8 cellular contexts compared by ENCODE assay signal in genomic region chr18:12308386-12309100, GRCh38. TPM values are rescaled to one million over a fixed set of nuclear protein-coding genes. Genes with fewer than 3 reads are reported as not detected.
DNase-seq lines count a peak whose midpoint lies in the region; ATAC-seq and TF ChIP-seq lines count a peak whose summit lies in the region.

No MANE protein-coding gene starts in this region.

- peak; percentile 52 for ATAC-seq in HG02763 (IDR thresholded peaks at IDR 0.05; ENCODE audit: unreplicated experiment)
- ATAC-seq in left ventricle myocardium superior, result peak; percentile 82

- H3K27ac ChIP-seq in adipose tissue (ENCODE audit: low read depth, low read length) (peak overlapping the region; percentile 97), prostate gland (peak overlapping the region; percentile 82 to 83)

- peak overlapping the region; percentile 40 to 66 for H3K4me3 ChIP-seq in prostate gland

- TF ChIP-seq CTCF in prostate gland (IDR thresholded peaks at IDR 0.05), result no peak

- peak; percentile 23 to 45 for DNase-seq in stimulated activated CD4-positive, alpha-beta T cell treated with anti-CD3 and anti-CD28 coated beads, Interleukin-2, amount 100 ng/mL, for 24 hours
- DNase-seq in stimulated activated CD4-positive, alpha-beta T cell treated with anti-CD3 and anti-CD28 coated beads, Interleukin-4, amount 100 ng/mL, for 24 hours, result no peak
- peak; percentile 75 for DNase-seq in NCI-H2227 (lab: John Stamatoyannopoulos, UW; ENCODE audit: unreplicated experiment)
- peak; percentile 91 for DNase-seq in left ventricle myocardium superior
- peak; percentile 22 for DNase-seq in prostate gland (ENCODE audit: low spot score)
- DNase-seq in Ammon's horn (ENCODE audit: low spot score), result no peak

- WGBS in adipose tissue, 3 donors, result 0 to 1% (median 0%) methylated on average over 67 to 81 of the region's 81 CpGs
- under 1% methylated on average over 73 of the region's 81 CpGs for WGBS in prostate gland

- no peaks in the 10 kb centered on the region for H3K36me3 ChIP-seq in prostate gland

- intact Hi-C loops in left ventricle myocardium superior (cut with micrococcal nuclease), result no loop called here
- intact Hi-C loops in prostate gland (cut with DNase I), result loop anchor here (5.0 kb wide), 1 partner anchor 36 kb away; no protein-coding TSS in a partner anchor

- no peaks in the 10 kb centered on the region for H3K4me1 ChIP-seq in prostate gland (replicated peaks)

- TF ChIP-seq POLR2A in prostate gland (IDR thresholded peaks at IDR 0.05), result peak; percentile 46

- H3K27me3 ChIP-seq in prostate gland (replicated peaks; ENCODE audit: insufficient read depth), result no peaks in the 10 kb centered on the region

- no peaks in the 10 kb centered on the region for H3K9me3 ChIP-seq in prostate gland

RNA-seq across cellular contexts. Expression of gene TUBB6, which starts 0.5 kb away (rescaled TPM):
- polyA plus RNA-seq in adipose tissue, result 100 to 1,000 TPM in 2 of 3 donors, 10 to 100 TPM in 1; 64.6 to 670 (median 182) TPM
- total RNA-seq in left ventricle myocardium superior (82.0 TPM), prostate gland (100 to 1,000 TPM in 1 of 2 donors, 10 to 100 TPM in 1; 51.9 to 133 TPM)

RNA-seq across cellular contexts. Expression of gene CIDEA, which starts 54.4 kb away (rescaled TPM):
- polyA plus RNA-seq in adipose tissue, result 100 to 1,000 TPM in 2 of 3 donors, 10 to 100 TPM in 1; 27.2 to 527 (median 125) TPM
- total RNA-seq in left ventricle myocardium superior (0.52 TPM), prostate gland (not detected)

Comparison
In these comparisons a context has a peak if more than half of its experiments do, and no peak if none do; other contexts are left out.
1. DNase-seq: peak in stimulated activated CD4-positive, alpha-beta T cell treated with anti-CD3 and anti-CD28 coated beads, Interleukin-2, amount 100 ng/mL, for 24 hours (2 of 2), NCI-H2227 (single experiment), left ventricle myocardium superior (single experiment) and prostate gland (single experiment); none in stimulated activated CD4-positive, alpha-beta T cell treated with anti-CD3 and anti-CD28 coated beads, Interleukin-4, amount 100 ng/mL, for 24 hours (single experiment) and Ammon's horn (single experiment).